ENCODE assay signal across 17 cellular contexts in genomic region chr17:17388657-17389496, GRCh38.
"Had no signal": no experiment of that assay in that cellular context is flagged by ENCODE, and none has a peak within 500 bp of the region (broad histone marks: within the 10 kb centered on the region; RNA-seq: fewer than 3 reads in every experiment).

No MANE protein-coding gene starts in this region.

- H3K27ac ChIP-seq: epithelial cell of prostate, neural progenitor cell, vagina had no signal

- FAIRE-seq: pancreas had no signal

- H3K9me3 ChIP-seq: pancreas, vagina had no signal

- H3K4me2 ChIP-seq: neural progenitor cell had no signal

- ATAC-seq: effector memory CD8-positive, alpha-beta T cell; stimulated activated effector memory CD8-positive, alpha-beta T cell treated with anti-CD3 and anti-CD28 coated beads, Interleukin-12 subunit alpha, Interleukin-12 subunit beta, amount 100 ng/mL, for 72 hours had no signal

- H3K4me1 ChIP-seq: vagina had no signal

- H3K36me3 ChIP-seq: neural progenitor cell, pancreas, vagina had no signal

- H3K9ac ChIP-seq: neural progenitor cell had no signal

- DNase-seq: activated CD4-positive, alpha-beta memory T cell treated with anti-CD3 and anti-CD28 coated beads, Interleukin-2, amount 10 ng/mL, durations not matched to agents 7 days and 5 days; activated effector memory CD4-positive, alpha-beta T cell treated with anti-CD3 and anti-CD28 coated beads, Interleukin-2, amount 50 U/mL, for 16 hours; activated T-cell treated with anti-CD3 and anti-CD28 coated beads, Interleukin-2, amount 50 U/mL, for 48 hours; cerebellar nuclear complex; effector memory CD8-positive, alpha-beta T cell; foreskin melanocyte; head of caudate nucleus; naive B cell; stimulated activated CD4-positive, alpha-beta T cell treated with anti-CD3 and anti-CD28 coated beads, Interleukin-12 subunit alpha, Interleukin-12 subunit beta, amount 100 ng/mL, for 4 hours; stimulated activated CD4-positive, alpha-beta T cell treated with anti-CD3 and anti-CD28 coated beads, Interleukin-2, amount 100 ng/mL, for 24 hours; T-helper 1 cell; T1000 had no signal

- H3K27me3 ChIP-seq: neural progenitor cell, pancreas, vagina had no signal

- H2AFZ ChIP-seq: neural progenitor cell had no signal

- H3K4me3 ChIP-seq: neural progenitor cell, pancreas, vagina had no signal
